In the genomic region with DNA sequence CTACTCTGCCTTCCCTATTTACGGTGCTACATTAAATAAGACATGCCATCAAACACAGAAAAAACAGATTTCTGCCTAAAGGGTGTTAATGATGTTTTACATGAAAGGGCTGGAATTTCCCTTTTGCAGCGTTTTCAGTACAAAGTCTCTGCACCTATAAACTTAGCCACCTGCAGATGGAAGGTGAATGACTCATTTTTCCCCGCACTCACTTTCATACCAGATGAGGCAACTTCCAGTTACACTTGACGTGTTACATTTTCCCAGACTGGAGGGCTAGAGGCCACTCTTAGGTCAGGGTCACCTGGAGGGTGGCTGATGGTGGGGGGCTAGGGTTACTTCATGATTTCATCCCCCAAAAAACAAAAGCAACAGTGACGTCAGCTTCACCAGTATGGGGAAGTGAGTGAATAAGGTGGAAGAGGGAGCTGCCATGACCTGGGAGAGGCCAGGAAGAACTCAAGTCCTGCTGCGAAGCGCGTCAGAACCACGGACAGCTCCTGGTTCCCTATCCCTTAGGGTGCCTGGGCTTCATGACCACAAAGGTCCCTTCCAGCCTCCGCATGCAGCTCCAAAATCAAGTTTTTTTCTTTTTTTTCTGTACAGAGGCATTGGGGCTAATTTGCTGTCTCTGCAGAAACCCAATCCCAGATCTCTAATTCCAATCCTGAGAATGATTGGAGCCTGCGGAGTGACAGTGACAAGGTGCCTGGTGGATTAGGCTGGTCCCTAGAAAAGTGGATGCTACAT, we compare ENCODE assay signal across 8 cellular contexts.
DNase-seq lines count a peak whose midpoint lies in the region; ATAC-seq and TF ChIP-seq lines count a peak whose summit lies in the region.

No MANE protein-coding gene starts in this region.

- TF ChIP-seq CTCF in heart left ventricle (IDR thresholded peaks at IDR 0.05): no peak

- H3K4me2 ChIP-seq in Karpas-422 (ENCODE audit: low read depth, low read length, poor library complexity, severe bottlenecking): no peak overlapping the region

- no peak overlapping the region for H3K27ac ChIP-seq in Karpas-422 (ENCODE audit: low read length)
- no peak overlapping the region for H3K27ac ChIP-seq in heart left ventricle

- DNase-seq in COLO668 (lab: John Stamatoyannopoulos, UW; ENCODE audit: unreplicated experiment) (peak; percentile 25), Karpas-422 (peak; percentile 47), ecto neural progenitor cell (ENCODE audit: low spot score) (peak; percentile 76), NCI-H2171 treated with DMSO at 0.1 percent for 48 hours (lab: John Stamatoyannopoulos, UW) (no peak), heart left ventricle (no peak), HCEC 1CT (no peak)

- H3K36me3 ChIP-seq in Karpas-422 (ENCODE audit: insufficient read depth, low read length) (no peaks in the 10 kb centered on the region), heart left ventricle (no peaks in the 10 kb centered on the region)

- no peak overlapping the region for H3K4me3 ChIP-seq in Karpas-422 (ENCODE audit: low read length)
- no peak overlapping the region for H3K4me3 ChIP-seq in heart left ventricle

- no peaks in the 10 kb centered on the region for H3K9me2 ChIP-seq in Karpas-422 (replicated peaks; ENCODE audit: insufficient read depth, low read length)

- no peaks in the 10 kb centered on the region for H3K4me1 ChIP-seq in Karpas-422 (ENCODE audit: low read length)
- no peaks in the 10 kb centered on the region for H3K4me1 ChIP-seq in heart left ventricle

- H3K79me2 ChIP-seq in Karpas-422 (ENCODE audit: low read length): no peaks in the 10 kb centered on the region

- no peak overlapping the region for H3K9ac ChIP-seq in Karpas-422 (ENCODE audit: low read length)

- no peak for TF ChIP-seq POLR2A in heart left ventricle (IDR thresholded peaks at IDR 0.05)

- no peaks in the 10 kb centered on the region for H4K20me1 ChIP-seq in Karpas-422 (ENCODE audit: insufficient read depth, low read depth, low read length)

- intact Hi-C loops in heart left ventricle (cut with DNase I): no loop called here

- H3K9me3 ChIP-seq in Karpas-422 (ENCODE audit: low read length) (no peaks in the 10 kb centered on the region), heart left ventricle (no peaks in the 10 kb centered on the region)

- peak; percentile 78 for ATAC-seq in GM19455 (IDR thresholded peaks at IDR 0.05; ENCODE audit: unreplicated experiment)
- no peak for ATAC-seq in heart left ventricle
- no peak for ATAC-seq in GM21528 (IDR thresholded peaks at IDR 0.05; ENCODE audit: low FRiP score, unreplicated experiment)

- H3K27me3 ChIP-seq in Karpas-422 (ENCODE audit: low read length): no peaks in the 10 kb centered on the region
- no peaks in the 10 kb centered on the region for H3K27me3 ChIP-seq in heart left ventricle

- WGBS in heart left ventricle, 4 donors: 41 to 54% (median 49%) methylated on average over 11 of the region's 11 CpGs

- H2AFZ ChIP-seq in Karpas-422 (ENCODE audit: low read length): no peak overlapping the region

Comparison
In these comparisons a context has a peak if more than half of its experiments do, and no peak if none do; other contexts are left out.
1. DNase-seq: peak in COLO668 (single experiment), Karpas-422 (single experiment) and ecto neural progenitor cell (single experiment); none in NCI-H2171 treated with DMSO at 0.1 percent for 48 hours (single experiment), heart left ventricle (0 of 5) and HCEC 1CT (single experiment).